8 cellular contexts compared by ENCODE assay signal in genomic region chr1:156281281-156282142, GRCh38. TPM values are rescaled to one million over a fixed set of nuclear protein-coding genes. Genes with fewer than 3 reads are reported as not detected.
DNase-seq lines count a peak whose midpoint lies in the region; ATAC-seq, FAIRE-seq and TF ChIP-seq lines count a peak whose summit lies in the region.

No MANE protein-coding gene starts in this region.

- peak overlapping the region; percentile 89 for H3K9ac ChIP-seq in GM12878 (ENCODE audit: control insufficient read depth, insufficient read depth, low read length)

- whole genome bisulfite sequencing in GM12878 (ENCODE audit: insufficient coverage, insufficient replicate concordance, low lambda C conversion rate, missing lambda C conversion rate) = 0% methylated on average over 20 of the region's 20 CpGs

- POLR2A ChIA-PET in GM12878 (lab: Charles Lee) = interaction anchor here (0.6 to 2.8 kb wide), 13 partner anchors 9 to 423 kb away, joined by 3 to 13 read pairs (median 4); partner anchors contain the start of genes CCT3, MEF2D, PMF1 and SLC25A44

- H3K27me3 ChIP-seq in GM12878 (replicated peaks in 1 of 2; ENCODE audit: control insufficient read depth in 2 of 2, insufficient read depth in 2 of 2, low read length in 1 of 2) = no peaks in the 10 kb centered on the region

- no peak for TF ChIP-seq EP300 in GM12878 (IDR thresholded peaks at IDR 0.05; ENCODE audit: borderline replicate concordance in 1 of 2, control insufficient read depth in 1 of 2, low read depth in 2 of 2, low read length in 2 of 2)

- DNase-seq in GM12891 (ENCODE audit: insufficient read length, low spot score) (peak; percentile 41), GM12878 (ENCODE audit: low read depth, low spot score) (no peak), kidney glomerular epithelial cell (lab: John Stamatoyannopoulos, UW) (peak; percentile 34), T-helper 9 cell (no peak)
- peak in 2 of 3 experiments; percentile 13 to 29 for DNase-seq in stimulated activated CD4-positive, alpha-beta T cell treated with anti-CD3 and anti-CD28 coated beads, TNF-alpha, amount 100 ng/mL, for 4 hours (ENCODE audit: low read depth in 3 of 3)

- H3K4me2 ChIP-seq in GM12878 (ENCODE audit: control insufficient read depth, insufficient read depth) = peak overlapping the region; percentile 74

- in situ Hi-C loops in GM12878 (cut with MboI) = no loop called here

- BruUV-seq in GM12878 (replicated peaks; lab: Mats Ljungman, UMichigan) = TSS peak; percentile 70

- no peaks in the 10 kb centered on the region for H3K9me3 ChIP-seq in GM12878 (replicated peaks; ENCODE audit: control insufficient read depth, insufficient read depth, low read length)

- ATAC-seq in HG02973 (IDR thresholded peaks at IDR 0.05; ENCODE audit: unreplicated experiment) = peak; percentile 37
- peak; percentile 75 for ATAC-seq in GM12878
- no peak for ATAC-seq in HG02970 (IDR thresholded peaks at IDR 0.05; ENCODE audit: low FRiP score, unreplicated experiment)

- peak overlapping the region; percentile 13 for H2AFZ ChIP-seq in GM12878 (ENCODE audit: control insufficient read depth, low read depth, low read length)

- FAIRE-seq in GM12891 (lab: Jason Lieb, UNC) = peak; percentile 85
- peak; percentile 13 for FAIRE-seq in GM12878 (lab: Jason Lieb, UNC)

- CTCF ChIA-PET in GM12878 (lab: Yijun Ruan, JAX) = interaction anchor here (0.6 to 7.1 kb wide), 20 partner anchors 9 to 192 kb away, joined by 3 to 58 read pairs (median 4); partner anchors contain the start of genes CCT3, GLMP and TSACC

- peak; percentile 4 to 29 (median 21); a peak in 2 of 6 replicates for TF ChIP-seq CTCF in GM12878 (IDR thresholded peaks at IDR 0.05 in 2 of 3, conservative IDR thresholded peaks at IDR 0.05 in 1 of 3; ENCODE audit: control insufficient read depth in 2 of 3, extremely low read depth in 1 of 3, insufficient read depth in 1 of 3, low read depth in 3 of 3, low read length in 3 of 3)

- peaks cover 8 to 29% of the 10 kb centered on the region in 2 experiments for H3K36me3 ChIP-seq in GM12878 (ENCODE audit: control insufficient read depth in 2 of 2, insufficient read depth in 2 of 2, low read length in 1 of 2)

- peaks cover 52% of the 10 kb centered on the region for H3K79me2 ChIP-seq in GM12878 (ENCODE audit: control insufficient read depth, insufficient read depth, low read length)

- peak overlapping the region; percentile 86 for H3K27ac ChIP-seq in GM12878 (ENCODE audit: control insufficient read depth, insufficient read depth)

- SMC1A ChIA-PET in GM12878 (lab: Charles Lee; ENCODE audit: uncharacterized antibody, unreplicated experiment) = interaction anchor here (0.5 to 4.7 kb wide), 21 partner anchors 8 to 160 kb away, joined by 3 to 39 read pairs (median 4); partner anchors contain the start of genes GLMP and PMF1

- TF ChIP-seq RAD21 in GM12878 (IDR thresholded peaks at IDR 0.05; ENCODE audit: insufficient read depth, low read depth, low read length) = no peak

- RAD21 ChIA-PET in GM12878 (lab: Charles Lee; ENCODE audit: unreplicated experiment) = interaction anchor here (1.0 to 2.6 kb wide), 7 partner anchors 38 to 176 kb away, joined by 3 to 16 read pairs (median 5); no protein-coding TSS in a partner anchor

- TF ChIP-seq POLR2A in GM12891 (IDR thresholded peaks at IDR 0.05; ENCODE audit: low read depth, low read length) (peak; percentile 39; the same call in 1 of the 2 replicates), Raji (IDR thresholded peaks at IDR 0.05; ENCODE audit: insufficient read depth, low read depth, low read length) (peak; percentile 59), GM12878 (IDR thresholded peaks at IDR 0.05; ENCODE audit: low read depth, low read length) (peak; percentile 51)

- peaks cover 15% of the 10 kb centered on the region; the same call in 1 of the 2 replicates for H3K4me1 ChIP-seq in GM12878 (ENCODE audit: control insufficient read depth, insufficient read depth, low read length)

- intact Hi-C loops in GM12878 (cut with micrococcal nuclease; ENCODE audit: unreplicated experiment) = loop anchor here (10.0 kb wide), 1 partner anchor 187 kb away; no protein-coding TSS in a partner anchor

- H4K20me1 ChIP-seq in GM12878 (ENCODE audit: control insufficient read depth, insufficient read depth) = no peaks in the 10 kb centered on the region

- peak overlapping the region; percentile 94 for H3K4me3 ChIP-seq in GM12878

RNA-seq across cellular contexts. Expression of gene SMG5, which starts 1.1 kb away (rescaled TPM):
- 30.6 TPM for polyA plus RNA-seq in GM12891 (2012; ENCODE audit: low read depth, missing spikeins)
- total RNA-seq in GM12878 (2013; cell fraction: nucleolus; rRNA removed) = 166 and 207 TPM in 2 replicates
- total RNA-seq in GM12878 (2014; rRNA removed) (51.0 and 57.3 TPM in 2 replicates), GM12878 (2014; rRNA removed; fragmentation: Illumina TruSeq; extraction: Trizol) (30.4 and 32.4 TPM in 2 replicates), GM12878 (2021) (54.6 and 61.5 TPM in 2 replicates)
- polyA plus RNA-seq in GM12878 (2011; ENCODE audit: low read depth) = 19.6 TPM
- polyA plus RNA-seq in GM12878 (2011; rRNA removed) (17.7 and 27.7 TPM in 2 replicates), GM12878 (2014; fragmentation: Illumina TruSeq; extraction: Trizol) (27.8 and 45.7 TPM in 2 replicates), GM12878 (2014; fragmentation: Nextera tagmentation; extraction: Ambion mirVana) (1 to 10 TPM in 1 of 2 experiments, under 1 TPM in 1; 0.76 to 1.9 TPM), GM12878 (2014; rRNA removed) (54.0 and 54.8 TPM in 2 replicates), GM12878 (2016; fragmentation: Nextera tagmentation; extraction: Ambion mirVana) (10 to 100 TPM; 51.9 to 55.9 TPM)
- 28.8 and 32.9 TPM in 2 replicates for polyA plus RNA-seq in GM12878 (2011; cell fraction: cytosol; rRNA removed)
- polyA plus RNA-seq in GM12878 (2011; cell fraction: nucleus; rRNA removed) = 179 and 188 TPM in 2 replicates
- 35.5 and 35.6 TPM in 2 replicates for polyA plus RNA-seq in GM12878 (2012)
- polyA minus RNA-seq in GM12878 (2011; rRNA and poly(A)+ RNA removed) = 23.0 and 30.5 TPM in 2 replicates
- 7.8 and 9.4 TPM in 2 replicates for polyA minus RNA-seq in GM12878 (2011; cell fraction: cytosol; rRNA and poly(A)+ RNA removed)
- 25.3 and 33.9 TPM in 2 replicates for polyA minus RNA-seq in GM12878 (2011; cell fraction: nucleus; rRNA and poly(A)+ RNA removed)

RNA-seq across cellular contexts. Expression of gene TMEM79, which starts 2.6 kb away (rescaled TPM):
- polyA plus RNA-seq in GM12891 (2012; ENCODE audit: low read depth, missing spikeins) = 2.9 TPM
- 7.0 and 7.2 TPM in 2 replicates for total RNA-seq in GM12878 (2013; cell fraction: nucleolus; rRNA removed)
- total RNA-seq in GM12878 (2014; rRNA removed) (1.9 and 3.8 TPM in 2 replicates), GM12878 (2014; rRNA removed; fragmentation: Illumina TruSeq; extraction: Trizol) (2.2 and 2.5 TPM in 2 replicates), GM12878 (2021) (3.1 and 4.0 TPM in 2 replicates)
- polyA plus RNA-seq in GM12878 (2011; ENCODE audit: low read depth) = 1.7 TPM
- polyA plus RNA-seq in GM12878 (2011; rRNA removed) (2.0 and 3.8 TPM in 2 replicates), GM12878 (2014; fragmentation: Illumina TruSeq; extraction: Trizol) (0.86 and 2.6 TPM in 2 replicates), GM12878 (2014; fragmentation: Nextera tagmentation; extraction: Ambion mirVana) (1 to 10 TPM in 1 of 2 experiments, under 1 TPM in 1; 0.47 to 1.2 TPM), GM12878 (2014; rRNA removed) (5.2 and 7.3 TPM in 2 replicates), GM12878 (2016; fragmentation: Nextera tagmentation; extraction: Ambion mirVana) (1 to 10 TPM; 5.1 to 5.2 TPM)
- polyA plus RNA-seq in GM12878 (2011; cell fraction: cytosol; rRNA removed) = 5.7 and 7.1 TPM in 2 replicates
- 16.8 and 20.3 TPM in 2 replicates for polyA plus RNA-seq in GM12878 (2011; cell fraction: nucleus; rRNA removed)
- polyA plus RNA-seq in GM12878 (2012) = 2.8 and 4.1 TPM in 2 replicates
- polyA minus RNA-seq in GM12878 (2011; rRNA and poly(A)+ RNA removed) = 2.6 and 6.3 TPM in 2 replicates
- polyA minus RNA-seq in GM12878 (2011; cell fraction: cytosol; rRNA and poly(A)+ RNA removed) = 0.73 and 0.80 TPM in 2 replicates
- polyA minus RNA-seq in GM12878 (2011; cell fraction: nucleus; rRNA and poly(A)+ RNA removed) = 5.4 and 8.4 TPM in 2 replicates

RNA-seq across cellular contexts. Expression of gene GLMP, which starts 14.0 kb away (rescaled TPM):
- 30.7 TPM for polyA plus RNA-seq in GM12891 (2012; ENCODE audit: low read depth, missing spikeins)
- 15.5 and 20.2 TPM in 2 replicates for total RNA-seq in GM12878 (2013; cell fraction: nucleolus; rRNA removed)
- total RNA-seq in GM12878 (2014; rRNA removed) (27.1 and 30.0 TPM in 2 replicates), GM12878 (2014; rRNA removed; fragmentation: Illumina TruSeq; extraction: Trizol) (15.0 and 16.3 TPM in 2 replicates), GM12878 (2021) (19.7 and 24.2 TPM in 2 replicates)
- polyA plus RNA-seq in GM12878 (2011; ENCODE audit: low read depth) = 9.9 TPM
- polyA plus RNA-seq in GM12878 (2011; rRNA removed) (2.3 and 4.4 TPM in 2 replicates), GM12878 (2014; fragmentation: Illumina TruSeq; extraction: Trizol) (12.2 and 23.0 TPM in 2 replicates), GM12878 (2014; fragmentation: Nextera tagmentation; extraction: Ambion mirVana) (10 to 100 TPM; 10.8 to 12.8 TPM), GM12878 (2014; rRNA removed) (23.5 and 33.4 TPM in 2 replicates), GM12878 (2016; fragmentation: Nextera tagmentation; extraction: Ambion mirVana) (10 to 100 TPM; 19.3 to 19.6 TPM)
- polyA plus RNA-seq in GM12878 (2011; cell fraction: cytosol; rRNA removed) = 6.8 and 8.5 TPM in 2 replicates
- 8.0 and 8.3 TPM in 2 replicates for polyA plus RNA-seq in GM12878 (2011; cell fraction: nucleus; rRNA removed)
- polyA plus RNA-seq in GM12878 (2012) = 16.7 and 18.3 TPM in 2 replicates
- polyA minus RNA-seq in GM12878 (2011; rRNA and poly(A)+ RNA removed) = 3.7 and 5.3 TPM in 2 replicates
- 1.5 and 2.0 TPM in 2 replicates for polyA minus RNA-seq in GM12878 (2011; cell fraction: cytosol; rRNA and poly(A)+ RNA removed)
- polyA minus RNA-seq in GM12878 (2011; cell fraction: nucleus; rRNA and poly(A)+ RNA removed) = 4.6 and 5.3 TPM in 2 replicates

RNA-seq across cellular contexts. Expression of gene VHLL, which starts 17.6 kb away (rescaled TPM):
- polyA plus RNA-seq in GM12891 (2012; ENCODE audit: low read depth, missing spikeins) = not detected
- total RNA-seq in GM12878 (2013; cell fraction: nucleolus; rRNA removed) = 1.0 TPM in 1 of 2 replicates, not detected in the other
- total RNA-seq in GM12878 (2014; rRNA removed) (0.23 TPM in 1 of 2 replicates, not detected in the other), GM12878 (2014; rRNA removed; fragmentation: Illumina TruSeq; extraction: Trizol) (not detected in 2 replicates), GM12878 (2021) (not detected in 2 replicates)
- polyA plus RNA-seq in GM12878 (2011; ENCODE audit: low read depth) = not detected
- polyA plus RNA-seq in GM12878 (2011; rRNA removed) (not detected in 2 replicates), GM12878 (2014; fragmentation: Illumina TruSeq; extraction: Trizol) (not detected in 2 replicates), GM12878 (2014; fragmentation: Nextera tagmentation; extraction: Ambion mirVana) (not detected), GM12878 (2014; rRNA removed) (not detected in 2 replicates), GM12878 (2016; fragmentation: Nextera tagmentation; extraction: Ambion mirVana) (not detected)
- not detected in 2 replicates for polyA plus RNA-seq in GM12878 (2011; cell fraction: cytosol; rRNA removed)
- 0.41 TPM in 1 of 2 replicates, not detected in the other for polyA plus RNA-seq in GM12878 (2011; cell fraction: nucleus; rRNA removed)
- polyA plus RNA-seq in GM12878 (2012) = not detected in 2 replicates
- polyA minus RNA-seq in GM12878 (2011; rRNA and poly(A)+ RNA removed) = 0.44 and 0.52 TPM in 2 replicates
- not detected in 2 replicates for polyA minus RNA-seq in GM12878 (2011; cell fraction: cytosol; rRNA and poly(A)+ RNA removed)
- polyA minus RNA-seq in GM12878 (2011; cell fraction: nucleus; rRNA and poly(A)+ RNA removed) = 0.77 TPM in 1 of 2 replicates, not detected in the other

RNA-seq across cellular contexts. Expression of gene PAQR6, which starts 33.7 kb away (rescaled TPM):
- 3.2 TPM for polyA plus RNA-seq in GM12891 (2012; ENCODE audit: low read depth, missing spikeins)
- total RNA-seq in GM12878 (2013; cell fraction: nucleolus; rRNA removed) = 7.9 and 12.4 TPM in 2 replicates
- 2.3 and 2.9 TPM in 2 replicates for total RNA-seq in GM12878 (2014; rRNA removed)
- 0.98 and 1.1 TPM in 2 replicates for total RNA-seq in GM12878 (2014; rRNA removed; fragmentation: Illumina TruSeq; extraction: Trizol)
- 2.6 and 3.5 TPM in 2 replicates for total RNA-seq in GM12878 (2021)
- 2.2 TPM for polyA plus RNA-seq in GM12878 (2011; ENCODE audit: low read depth)
- polyA plus RNA-seq in GM12878 (2011; rRNA removed) = 1.8 and 2.4 TPM in 2 replicates
- polyA plus RNA-seq in GM12878 (2011; cell fraction: cytosol; rRNA removed) = 2.2 and 3.4 TPM in 2 replicates
- polyA plus RNA-seq in GM12878 (2011; cell fraction: nucleus; rRNA removed) = 31.9 and 41.6 TPM in 2 replicates
- 4.3 and 5.0 TPM in 2 replicates for polyA plus RNA-seq in GM12878 (2012)
- 1.0 and 1.3 TPM in 2 replicates for polyA plus RNA-seq in GM12878 (2014; fragmentation: Illumina TruSeq; extraction: Trizol)
- under 1 TPM; 0.42 to 0.73 TPM for polyA plus RNA-seq in GM12878 (2014; fragmentation: Nextera tagmentation; extraction: Ambion mirVana)
- 4.5 and 5.1 TPM in 2 replicates for polyA plus RNA-seq in GM12878 (2014; rRNA removed)
- 1 to 10 TPM in 1 of 2 experiments, under 1 TPM in 1; 0.77 to 1.3 TPM for polyA plus RNA-seq in GM12878 (2016; fragmentation: Nextera tagmentation; extraction: Ambion mirVana)
- polyA minus RNA-seq in GM12878 (2011; rRNA and poly(A)+ RNA removed) = 0.29 and 0.46 TPM in 2 replicates
- polyA minus RNA-seq in GM12878 (2011; cell fraction: cytosol; rRNA and poly(A)+ RNA removed) = not detected in 2 replicates
- 1.5 and 3.1 TPM in 2 replicates for polyA minus RNA-seq in GM12878 (2011; cell fraction: nucleus; rRNA and poly(A)+ RNA removed)

Comparison
In these comparisons a context has a peak if more than half of its experiments do, and no peak if none do; other contexts are left out.
1. DNase-seq: peak in GM12891 (single experiment), kidney glomerular epithelial cell (single experiment) and stimulated activated CD4-positive, alpha-beta T cell treated with anti-CD3 and anti-CD28 coated beads, TNF-alpha, amount 100 ng/mL, for 4 hours (2 of 3); none in GM12878 (single experiment) and T-helper 9 cell (single experiment).
2. Peak in every context shown above with its lines, with median percentiles within 50 percentile points of each other: POLR2A ChIP-seq.